In genomic region chr6:129662406-129662766, GRCh38 we compare ENCODE assay signal across 10 cellular contexts.
DNase-seq lines count a peak whose midpoint lies in the region; ATAC-seq and TF ChIP-seq lines count a peak whose summit lies in the region.
"Had no signal": no experiment of that assay in that cellular context is flagged by ENCODE, and none has a peak within 500 bp of the region (broad histone marks: within the 10 kb centered on the region; RNA-seq: fewer than 3 reads in every experiment).

No MANE protein-coding gene starts in this region.

- peaks cover 88% of the 10 kb centered on the region for H3K4me1 ChIP-seq in OCI-LY3 (ENCODE audit: low read length)
- H3K4me1 ChIP-seq: BLaER1 had no signal

- H3K36me3 ChIP-seq in OCI-LY3 (replicated peaks; ENCODE audit: low read depth, low read length): peaks cover 2% of the 10 kb centered on the region
- H3K36me3 ChIP-seq: BLaER1 had no signal

- H3K27ac ChIP-seq in OCI-LY3 (ENCODE audit: low read length): peak overlapping the region; percentile 80
- H3K27ac ChIP-seq: BLaER1 had no signal

- no peaks in the 10 kb centered on the region for H4K20me1 ChIP-seq in OCI-LY3 (ENCODE audit: insufficient read depth, low read length)
- H4K20me1 ChIP-seq: BLaER1 had no signal

- H3K9me3 ChIP-seq in OCI-LY3 (ENCODE audit: insufficient read depth, low read length): no peaks in the 10 kb centered on the region
- H3K9me3 ChIP-seq: BLaER1 had no signal

- no peak for TF ChIP-seq CTCF in AG10803 (conservative IDR thresholded peaks at IDR 0.05; ENCODE audit: low read length)
- TF ChIP-seq CTCF in OCI-LY3 (IDR thresholded peaks at IDR 0.05; ENCODE audit: low read depth, low read length): no peak

- no peak overlapping the region for H2AFZ ChIP-seq in OCI-LY3 (ENCODE audit: low read depth, low read length)

- ATAC-seq in HG02798 (IDR thresholded peaks at IDR 0.05; ENCODE audit: poor library complexity, unreplicated experiment): peak; percentile 84

- H3K79me2 ChIP-seq in OCI-LY3 (ENCODE audit: low read length): peaks cover 10% of the 10 kb centered on the region

- DNase-seq in AG10803 (ENCODE audit: low read depth): no peak
- DNase-seq in GM19240 (ENCODE audit: insufficient read length, low spot score): peak; percentile 36
- DNase-seq in DMS 273 treated with DMSO at 0.1 percent for 48 hours (lab: John Stamatoyannopoulos, UW): no peak
- DNase-seq in LoVo (ENCODE audit: low spot score): no peak
- DNase-seq in DMS79 (lab: John Stamatoyannopoulos, UW): no peak
- DNase-seq in DMS53 (lab: John Stamatoyannopoulos, UW): no peak
- DNase-seq: activated CD4-positive, alpha-beta T cell treated with anti-CD3 and anti-CD28 coated beads, Interleukin-2, amount 50 U/mL, for 48 hours had no signal

- H3K4me3 ChIP-seq in AG10803 (ENCODE audit: low read length) (peak overlapping the region; percentile 4; the same call in 1 of the 2 replicates), OCI-LY3 (ENCODE audit: low read length) (peak overlapping the region; percentile 5; the same call in 1 of the 2 replicates)
- H3K4me3 ChIP-seq: BLaER1 had no signal

- H3K9ac ChIP-seq in OCI-LY3 (ENCODE audit: low read length): peak overlapping the region; percentile 59
- H3K9ac ChIP-seq: BLaER1 had no signal

- no peaks in the 10 kb centered on the region for H3K27me3 ChIP-seq in OCI-LY3 (ENCODE audit: low read depth, low read length)
- H3K27me3 ChIP-seq: BLaER1 had no signal

- peak overlapping the region; percentile 60 for H3K4me2 ChIP-seq in OCI-LY3 (ENCODE audit: low read length)
- H3K4me2 ChIP-seq: BLaER1 had no signal
